Comparison of ENCODE assay signal across 7 cellular contexts in the genomic region with DNA sequence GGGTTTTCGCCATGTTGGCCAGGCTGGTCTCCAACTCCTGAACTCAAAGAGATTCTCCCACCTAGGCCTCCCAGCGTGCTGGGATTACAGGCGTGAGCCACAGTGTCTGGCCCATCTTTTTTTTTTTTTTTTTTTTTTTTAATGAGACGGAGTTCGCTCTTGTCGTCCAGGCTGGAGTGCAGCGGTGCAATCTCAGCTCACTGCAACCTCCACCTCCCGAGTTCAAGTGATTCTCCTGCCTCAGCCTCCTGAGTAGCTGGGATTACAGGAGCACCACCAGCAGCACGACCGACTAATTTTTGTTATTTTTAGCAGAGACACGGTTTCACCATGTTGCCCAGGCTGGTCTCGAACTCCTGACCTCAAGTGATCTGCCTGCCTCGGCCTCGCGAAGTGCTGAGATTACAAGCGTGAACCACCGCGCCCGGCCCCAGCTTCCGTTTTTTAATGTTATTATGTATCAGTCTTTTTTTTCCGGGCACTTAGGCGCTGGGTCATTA. TPM values are rescaled to one million over a fixed set of nuclear protein-coding genes. Genes with fewer than 3 reads are reported as not detected.
A peak's percentile ranks its signal among the peaks of the same experiment; 100 is the strongest.
DNase-seq lines count a peak whose midpoint lies in the region; ATAC-seq and TF ChIP-seq lines count a peak whose summit lies in the region.
"Not testable (repeated sequence)": the region's sequence is repeated elsewhere in the genome, so short reads cannot be mapped to it uniquely, and the experiment has no call there.

No MANE protein-coding gene starts in this region.

- not testable (repeated sequence) for H3F3A ChIP-seq in OCI-LY1 (ENCODE audit: insufficient read depth, low read length)

- ATAC-seq in activated CD8-positive, alpha-beta memory T cell treated with anti-CD3 and anti-CD28 coated beads, Interleukin-2, amount 10 ng/mL, durations not matched to agents 7 days and 5 days; central memory CD8-positive, alpha-beta T cell (replicated peaks; ENCODE audit: extremely low read depth, poor library complexity, severe bottlenecking): not testable (repeated sequence)

- not testable (repeated sequence) for H4K20me1 ChIP-seq in OCI-LY1 (ENCODE audit: insufficient read depth, low read length)

- CTCF ChIA-PET in activated CD8-positive, alpha-beta memory T cell treated with anti-CD3 and anti-CD28 coated beads, Interleukin-2, amount 10 ng/mL, durations not matched to agents 7 days and 5 days (lab: Charles Lee): interaction anchor here (0.9 to 3.9 kb wide), 12 partner anchors 11 to 183 kb away, joined by 3 to 44 read pairs (median 12); a partner anchor contains a TSS

- H3K4me3 ChIP-seq in GM12865 (ENCODE audit: low read depth, low read length) (peak overlapping the region; percentile 80), OCI-LY1 (ENCODE audit: low read depth, low read length, poor library complexity, severe bottlenecking) (peak overlapping the region; percentile 62), skeletal muscle cell (ENCODE audit: low read depth, low read length) (peak overlapping the region; percentile 53)

- H3K27me3 Mint-ChIP-seq in activated CD8-positive, alpha-beta memory T cell treated with anti-CD3 and anti-CD28 coated beads, Interleukin-2, amount 10 ng/mL, durations not matched to agents 7 days and 5 days; central memory CD8-positive, alpha-beta T cell; mesothelial cell of epicardium (ENCODE audit: low read depth): not testable (repeated sequence)
- H3K27me3 Mint-ChIP-seq in glutamatergic neuron (ENCODE audit: unreplicated experiment): peaks cover 11% of the 10 kb centered on the region

- not testable (repeated sequence) for H3K36me3 ChIP-seq in OCI-LY1 (ENCODE audit: insufficient read depth, low read length)

- not testable (repeated sequence) for H3K27ac ChIP-seq in OCI-LY1 (ENCODE audit: low read depth, low read length, poor library complexity, severe bottlenecking)

- peak overlapping the region; percentile 34; the same call in 1 of the 2 replicates for H2AFZ ChIP-seq in OCI-LY1 (ENCODE audit: low read length)

- H3K9ac ChIP-seq in OCI-LY1 (ENCODE audit: low read length): peak overlapping the region; percentile 65

- TF ChIP-seq CTCF in GM12865 (IDR thresholded peaks at IDR 0.05; ENCODE audit: insufficient read depth, low read depth, low read length, missing control alignments); OCI-LY1 (IDR thresholded peaks at IDR 0.05; ENCODE audit: low read length); glutamatergic neuron (IDR thresholded peaks at IDR 0.05; ENCODE audit: partially characterized antibody, unreplicated experiment); mesothelial cell of epicardium (IDR thresholded peaks at IDR 0.05; ENCODE audit: unreplicated experiment): not testable (repeated sequence)

- peak overlapping the region; percentile 78 for H3K4me3 Mint-ChIP-seq in activated CD8-positive, alpha-beta memory T cell treated with anti-CD3 and anti-CD28 coated beads, Interleukin-2, amount 10 ng/mL, durations not matched to agents 7 days and 5 days
- peak overlapping the region; percentile 83 for H3K4me3 Mint-ChIP-seq in central memory CD8-positive, alpha-beta T cell
- H3K4me3 Mint-ChIP-seq in glutamatergic neuron (ENCODE audit: unreplicated experiment) (peak overlapping the region; percentile 61), mesothelial cell of epicardium (peak overlapping the region; percentile 67)

- peaks cover 38% of the 10 kb centered on the region for H3K4me1 Mint-ChIP-seq in activated CD8-positive, alpha-beta memory T cell treated with anti-CD3 and anti-CD28 coated beads, Interleukin-2, amount 10 ng/mL, durations not matched to agents 7 days and 5 days
- not testable (repeated sequence) for H3K4me1 Mint-ChIP-seq in central memory CD8-positive, alpha-beta T cell; mesothelial cell of epicardium
- H3K4me1 Mint-ChIP-seq in glutamatergic neuron (ENCODE audit: low read depth, unreplicated experiment): peaks cover 10% of the 10 kb centered on the region

- not testable (repeated sequence) for H3K4me1 ChIP-seq in OCI-LY1 (ENCODE audit: insufficient read depth, low read length, severe bottlenecking)

- not testable (repeated sequence) for DNase-seq in GM12865 (ENCODE audit: low read depth); activated CD8-positive, alpha-beta memory T cell treated with anti-CD3 and anti-CD28 coated beads, Interleukin-2, amount 10 ng/mL, durations not matched to agents 7 days and 5 days; central memory CD8-positive, alpha-beta T cell (ENCODE audit: low spot score in 2 of 2); glutamatergic neuron; mesothelial cell of epicardium (ENCODE audit: low spot score in 2 of 2, unreplicated experiment in 2 of 2); skeletal muscle cell (ENCODE audit: low read depth)

- H3K9me3 Mint-ChIP-seq in activated CD8-positive, alpha-beta memory T cell treated with anti-CD3 and anti-CD28 coated beads, Interleukin-2, amount 10 ng/mL, durations not matched to agents 7 days and 5 days (ENCODE audit: low read depth); central memory CD8-positive, alpha-beta T cell; glutamatergic neuron (ENCODE audit: unreplicated experiment); mesothelial cell of epicardium: not testable (repeated sequence)

- H3K9me2 ChIP-seq in OCI-LY1 (ENCODE audit: low read depth, low read length): not testable (repeated sequence)

- H3K4me2 ChIP-seq in OCI-LY1 (ENCODE audit: low read length): peak overlapping the region; percentile 65

- H3K27ac Mint-ChIP-seq in activated CD8-positive, alpha-beta memory T cell treated with anti-CD3 and anti-CD28 coated beads, Interleukin-2, amount 10 ng/mL, durations not matched to agents 7 days and 5 days: peak overlapping the region; percentile 81
- peak overlapping the region; percentile 83 for H3K27ac Mint-ChIP-seq in central memory CD8-positive, alpha-beta T cell (ENCODE audit: low read depth)
- not testable (repeated sequence) for H3K27ac Mint-ChIP-seq in glutamatergic neuron (ENCODE audit: unreplicated experiment)
- peak overlapping the region; percentile 59 for H3K27ac Mint-ChIP-seq in mesothelial cell of epicardium

- H3K9me3 ChIP-seq in OCI-LY1 (ENCODE audit: low read length): not testable (repeated sequence)

- not testable (repeated sequence) for H3K36me3 Mint-ChIP-seq in activated CD8-positive, alpha-beta memory T cell treated with anti-CD3 and anti-CD28 coated beads, Interleukin-2, amount 10 ng/mL, durations not matched to agents 7 days and 5 days; central memory CD8-positive, alpha-beta T cell (ENCODE audit: insufficient read depth); glutamatergic neuron (ENCODE audit: unreplicated experiment); mesothelial cell of epicardium

- H3K79me2 ChIP-seq in OCI-LY1 (ENCODE audit: insufficient read depth, low read length): not testable (repeated sequence)

- H3K27me3 ChIP-seq in OCI-LY1 (ENCODE audit: insufficient read depth, low read length): not testable (repeated sequence)

RNA-seq across cellular contexts. Expression of a gene that starts 17.3 kb away (rescaled TPM):
- total RNA-seq in activated CD8-positive, alpha-beta memory T cell treated with anti-CD3 and anti-CD28 coated beads, Interleukin-2, amount 10 ng/mL, durations not matched to agents 7 days and 5 days: under 1 TPM in 1 of 2 experiments, not detected in 1; 0.14 TPM
- total RNA-seq in glutamatergic neuron (ENCODE audit: unreplicated experiment) (not detected), mesothelial cell of epicardium (0.22 to 0.54 TPM (median 0.38 TPM) in 3 replicates)

RNA-seq across cellular contexts. Expression of a gene that starts 22.8 kb away (rescaled TPM):
- 10 to 100 TPM; 14.2 to 16.2 TPM for total RNA-seq in activated CD8-positive, alpha-beta memory T cell treated with anti-CD3 and anti-CD28 coated beads, Interleukin-2, amount 10 ng/mL, durations not matched to agents 7 days and 5 days
- 15.9 TPM for total RNA-seq in glutamatergic neuron (ENCODE audit: unreplicated experiment)
- 19.8 to 20.2 TPM (median 19.8 TPM) in 3 replicates for total RNA-seq in mesothelial cell of epicardium
